Comparison of ENCODE assay signal across 1 cellular context in the genomic region with DNA sequence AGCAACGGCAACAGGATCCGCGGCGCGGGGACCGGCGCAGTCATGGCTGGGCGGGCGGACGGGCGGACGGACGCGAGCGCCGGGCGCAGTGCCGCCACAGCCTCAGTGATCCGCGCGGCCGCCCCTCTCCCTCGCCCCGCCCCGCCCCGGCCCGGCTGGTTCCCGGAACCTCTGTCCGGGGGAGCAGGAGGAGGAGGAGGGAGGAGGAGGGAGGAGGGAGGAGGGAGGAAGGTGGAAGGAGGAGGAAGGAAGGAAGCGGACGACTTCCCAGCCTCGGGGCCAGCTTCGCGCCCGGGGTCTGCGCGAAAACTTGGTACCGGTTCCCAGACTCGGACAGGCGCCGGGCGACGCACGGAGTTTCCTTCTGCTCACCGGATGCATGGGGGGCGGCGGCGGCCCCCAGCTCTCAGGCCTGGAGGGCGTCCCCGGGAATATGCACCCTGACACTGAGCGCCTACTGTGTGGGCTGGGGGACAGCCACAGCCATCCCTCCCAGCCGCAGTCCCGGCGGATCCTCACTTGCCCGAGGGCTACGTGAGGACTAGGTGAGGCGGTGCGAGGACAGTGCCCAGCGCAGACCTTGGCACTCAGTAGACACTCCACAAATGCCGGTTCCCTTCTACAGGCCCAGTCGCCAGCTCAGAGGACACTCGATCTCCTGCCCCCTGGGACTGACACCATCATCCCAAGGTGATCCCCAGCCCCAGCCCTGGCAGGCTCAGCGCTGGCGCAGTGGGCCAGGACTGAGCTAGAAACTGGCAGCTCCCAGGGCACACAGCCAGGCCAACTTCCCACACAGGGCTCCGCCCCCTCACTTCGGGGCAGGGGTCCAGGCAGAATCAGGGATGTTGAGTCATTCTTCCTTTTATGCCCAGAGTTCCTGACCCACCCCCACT.
TF ChIP-seq lines count a peak whose summit lies in the region.

A gene with protein sequence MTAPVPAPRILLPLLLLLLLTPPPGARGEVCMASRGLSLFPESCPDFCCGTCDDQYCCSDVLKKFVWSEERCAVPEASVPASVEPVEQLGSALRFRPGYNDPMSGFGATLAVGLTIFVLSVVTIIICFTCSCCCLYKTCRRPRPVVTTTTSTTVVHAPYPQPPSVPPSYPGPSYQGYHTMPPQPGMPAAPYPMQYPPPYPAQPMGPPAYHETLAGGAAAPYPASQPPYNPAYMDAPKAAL (minus strand): TSS at position 124 of the 896 bp plus-strand sequence. CDS start 80 bp downstream, at position 44.

TF ChIP-seq in SK-N-SH, 30 proteins besides CTCF, POLR2A, EP300 and RAD21 (continued from another document):
- TF ChIP-seq, protein P1, sequence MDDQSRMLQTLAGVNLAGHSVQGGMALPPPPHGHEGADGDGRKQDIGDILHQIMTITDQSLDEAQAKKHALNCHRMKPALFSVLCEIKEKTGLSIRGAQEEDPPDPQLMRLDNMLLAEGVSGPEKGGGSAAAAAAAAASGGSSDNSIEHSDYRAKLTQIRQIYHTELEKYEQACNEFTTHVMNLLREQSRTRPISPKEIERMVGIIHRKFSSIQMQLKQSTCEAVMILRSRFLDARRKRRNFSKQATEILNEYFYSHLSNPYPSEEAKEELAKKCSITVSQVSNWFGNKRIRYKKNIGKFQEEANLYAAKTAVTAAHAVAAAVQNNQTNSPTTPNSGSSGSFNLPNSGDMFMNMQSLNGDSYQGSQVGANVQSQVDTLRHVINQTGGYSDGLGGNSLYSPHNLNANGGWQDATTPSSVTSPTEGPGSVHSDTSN (IDR thresholded peaks at IDR 0.05), result no peak
- TF ChIP-seq, protein P2, sequence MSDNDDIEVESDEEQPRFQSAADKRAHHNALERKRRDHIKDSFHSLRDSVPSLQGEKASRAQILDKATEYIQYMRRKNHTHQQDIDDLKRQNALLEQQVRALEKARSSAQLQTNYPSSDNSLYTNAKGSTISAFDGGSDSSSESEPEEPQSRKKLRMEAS (IDR thresholded peaks at IDR 0.05; ENCODE audit: low read depth), result peak; percentile 63; the same call in 1 of the 2 replicates
- TF ChIP-seq ELF1 (IDR thresholded peaks at IDR 0.05) (no peak), CHD2 (IDR thresholded peaks at IDR 0.05; ENCODE audit: low read length, partially characterized antibody) (no peak), TAF1 (IDR thresholded peaks at IDR 0.05; ENCODE audit: borderline replicate concordance, low read depth, low read length) (no peak; the same call in 1 of the 2 replicates), NRF1 (IDR thresholded peaks at IDR 0.05; ENCODE audit: low read depth, low read length) (no peak), MEF2A (IDR thresholded peaks at IDR 0.05; ENCODE audit: borderline replicate concordance, low read depth) (no peak), TEAD4 (IDR thresholded peaks at IDR 0.05; ENCODE audit: borderline replicate concordance, insufficient read depth) (no peak), YY1 (IDR thresholded peaks at IDR 0.05; ENCODE audit: low read depth) (no peak), RXRA (IDR thresholded peaks at IDR 0.05; ENCODE audit: borderline replicate concordance, low read depth) (no peak), NFIC (IDR thresholded peaks at IDR 0.05; ENCODE audit: borderline replicate concordance) (peak; percentile 29; the same call in 1 of the 2 replicates)
- TF ChIP-seq, protein P3, sequence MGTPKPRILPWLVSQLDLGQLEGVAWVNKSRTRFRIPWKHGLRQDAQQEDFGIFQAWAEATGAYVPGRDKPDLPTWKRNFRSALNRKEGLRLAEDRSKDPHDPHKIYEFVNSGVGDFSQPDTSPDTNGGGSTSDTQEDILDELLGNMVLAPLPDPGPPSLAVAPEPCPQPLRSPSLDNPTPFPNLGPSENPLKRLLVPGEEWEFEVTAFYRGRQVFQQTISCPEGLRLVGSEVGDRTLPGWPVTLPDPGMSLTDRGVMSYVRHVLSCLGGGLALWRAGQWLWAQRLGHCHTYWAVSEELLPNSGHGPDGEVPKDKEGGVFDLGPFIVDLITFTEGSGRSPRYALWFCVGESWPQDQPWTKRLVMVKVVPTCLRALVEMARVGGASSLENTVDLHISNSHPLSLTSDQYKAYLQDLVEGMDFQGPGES (IDR thresholded peaks at IDR 0.05; ENCODE audit: low read depth, low read length), result no peak
